Comparison of ENCODE assay signal across 25 cellular contexts in genomic region chr12:84960918-84961317, GRCh38.
"Had no signal": no experiment of that assay in that cellular context is flagged by ENCODE, and none has a peak within 500 bp of the region (broad histone marks: within the 10 kb centered on the region; RNA-seq: fewer than 3 reads in every experiment).

No MANE protein-coding gene starts in this region.

- H3K4me3 ChIP-seq: stomach, suprapubic skin, testis, thoracic aorta, thyroid gland, tibial artery, tibial nerve, transverse colon, upper lobe of left lung, upper lobe of right lung, uterus, vagina had no signal

- DNase-seq: stimulated activated CD4-positive, alpha-beta T cell treated with anti-CD3 and anti-CD28 coated beads, Interleukin-2, amount 100 ng/mL, for 48 hours; stimulated activated CD4-positive, alpha-beta T cell treated with anti-CD3 and anti-CD28 coated beads, Interleukin-4, amount 100 ng/mL, for 1 hour; stimulated activated CD4-positive, alpha-beta T cell treated with anti-CD3 and anti-CD28 coated beads, Interleukin-4, amount 100 ng/mL, for 24 hours; stimulated activated CD4-positive, alpha-beta T cell treated with anti-CD3 and anti-CD28 coated beads, Interleukin-4, amount 100 ng/mL, for 4 hours; stimulated activated CD8-positive, alpha-beta memory T cell treated with anti-CD3 and anti-CD28 coated beads, Interleukin-4, amount 100 ng/mL, for 48 hours; stimulated activated naive B cell treated with anti-CD40 and anti-IgM and Interleukin-4, amounts not matched to agents 10 μg/mL and 1 μg/mL and 100 μg/mL, for 72 hours; stimulated activated naive CD4-positive, alpha-beta T cell; stimulated activated naive CD4-positive, alpha-beta T cell treated with Interleukin-2 at 50 U/mL for 16 hours; stimulated activated naive CD8-positive, alpha-beta T cell treated with anti-CD3 and anti-CD28 coated beads, Interleukin-15, amount 100 ng/mL, for 72 hours; stimulated activated naive CD8-positive, alpha-beta T cell treated with anti-CD3 and anti-CD28 coated beads, Interleukin-15, Interleukin-2, amounts not matched to agents 100 U/mL and 50 U/mL, for 24 hours; stomach; substantia nigra; testis; thyroid gland; tibial artery; transverse colon; upper lobe of left lung; upper lobe of right lung; uterus had no signal

- ATAC-seq: stimulated activated effector memory CD8-positive, alpha-beta T cell treated with anti-CD3 and anti-CD28 coated beads, Interleukin-12 subunit alpha, Interleukin-12 subunit beta, amount 100 ng/mL, for 72 hours; stimulated activated memory B cell treated with anti-CD40 and anti-IgM and Interleukin-4, amounts not matched to agents 10 μg/mL and 1 μg/mL and 100 μg/mL, for 72 hours; stimulated activated naive B cell treated with anti-CD40 and anti-IgM and Interleukin-4, amounts not matched to agents 10 μg/mL and 1 μg/mL and 100 μg/mL, for 72 hours; stimulated activated naive CD8-positive, alpha-beta T cell treated with anti-CD3 and anti-CD28 coated beads, Interleukin-15, amount 100 ng/mL, for 72 hours; stimulated activated naive CD8-positive, alpha-beta T cell treated with anti-CD3 and anti-CD28 coated beads, Interleukin-15, Interleukin-2, amounts not matched to agents 100 U/mL and 50 U/mL, for 24 hours; upper lobe of right lung had no signal

- H3K27ac ChIP-seq: stomach, suprapubic skin, testis, thoracic aorta, thyroid gland, tibial artery, tibial nerve, transverse colon, upper lobe of left lung, upper lobe of right lung, uterus, vagina had no signal

- H3K36me3 ChIP-seq: stomach, suprapubic skin, thoracic aorta, thyroid gland, tibial artery, tibial nerve, transverse colon, upper lobe of left lung, upper lobe of right lung, uterus, vagina had no signal

- H3K27me3 ChIP-seq: stomach, suprapubic skin, testis, thyroid gland, tibial artery, tibial nerve, transverse colon, upper lobe of left lung, upper lobe of right lung, uterus, vagina had no signal

- H3K4me1 ChIP-seq: stomach, suprapubic skin, testis, thyroid gland, tibial artery, tibial nerve, transverse colon, upper lobe of left lung, upper lobe of right lung, uterus, vagina had no signal

- H3K9me3 ChIP-seq: stomach, suprapubic skin, testis, thoracic aorta, thyroid gland, tibial artery, tibial nerve, transverse colon, upper lobe of left lung, upper lobe of right lung, uterus, vagina had no signal
